ENCODE assay signal across 8 cellular contexts in the genomic region with DNA sequence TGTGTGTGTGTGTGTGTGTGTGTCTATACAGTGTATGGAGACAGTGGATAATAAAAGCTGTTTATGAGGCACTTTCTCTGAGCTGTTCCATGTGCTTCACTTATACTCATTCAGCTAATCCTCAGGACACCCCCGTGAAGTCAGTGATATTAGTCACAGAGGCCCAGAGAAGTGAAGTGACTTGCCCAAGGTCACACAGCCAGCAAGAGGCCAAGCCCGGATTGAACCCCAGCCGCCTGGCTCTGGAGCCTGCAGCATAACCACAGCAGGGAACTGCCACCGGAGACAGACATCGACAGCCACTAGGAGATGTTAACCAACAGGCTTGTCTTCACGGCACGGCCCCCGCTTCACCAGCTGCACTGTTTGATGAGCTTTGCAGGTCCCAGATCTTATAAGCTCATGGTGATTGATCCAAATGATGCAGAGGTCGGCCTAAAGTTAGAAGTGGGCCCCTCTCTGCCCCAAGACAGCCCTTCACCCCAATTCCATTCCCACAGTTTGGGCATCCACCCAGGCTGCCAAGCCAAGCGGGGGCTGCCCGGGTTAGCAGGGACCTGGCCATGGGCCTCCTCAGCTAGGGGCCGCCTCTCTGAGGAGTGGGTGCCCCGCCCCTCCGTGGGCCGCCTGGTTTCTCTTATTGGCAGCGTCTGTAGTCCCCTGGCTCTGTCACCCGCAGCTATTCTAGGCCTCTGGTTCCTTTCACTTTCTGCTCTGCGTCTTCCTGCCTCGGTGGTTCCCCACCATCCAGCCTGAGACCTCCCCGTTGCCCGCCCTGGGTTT.
A peak's percentile ranks its signal among the peaks of the same experiment; 100 is the strongest.
DNase-seq lines count a peak whose midpoint lies in the region; ATAC-seq lines count a peak whose summit lies in the region.

No MANE protein-coding gene starts in this region.

- peak; percentile 61 for DNase-seq in activated CD4-positive, CD25-positive, alpha-beta regulatory T cell treated with anti-CD3 and anti-CD28 coated beads, Interleukin-2, amount 50 U/mL, for 16 hours (ENCODE audit: low read depth, low spot score)
- peak; percentile 66 for DNase-seq in effector CD8-positive, alpha-beta T cell (lab: John Stamatoyannopoulos, UW)
- peak; percentile 89 for DNase-seq in stimulated activated CD4-positive, alpha-beta T cell treated with anti-CD3 and anti-CD28 coated beads, Interleukin-4, amount 100 ng/mL, for 1 hour
- DNase-seq in hepatic stellate cell (ENCODE audit: low spot score) = no peak
- no peak for DNase-seq in cerebellar nuclear complex (lab: John Stamatoyannopoulos, UW)
- no peak for DNase-seq in COR-L47 (lab: John Stamatoyannopoulos, UW)

- ATAC-seq in GM18907 (IDR thresholded peaks at IDR 0.05; ENCODE audit: unreplicated experiment) = peak; percentile 86
- ATAC-seq in HG03097 (IDR thresholded peaks at IDR 0.05; ENCODE audit: low FRiP score, unreplicated experiment) = peak; percentile 86

Comparison
In these comparisons a context has a peak if more than half of its experiments do, and no peak if none do; other contexts are left out.
1. DNase-seq: peak in activated CD4-positive, CD25-positive, alpha-beta regulatory T cell treated with anti-CD3 and anti-CD28 coated beads, Interleukin-2, amount 50 U/mL, for 16 hours (single experiment), effector CD8-positive, alpha-beta T cell (single experiment) and stimulated activated CD4-positive, alpha-beta T cell treated with anti-CD3 and anti-CD28 coated beads, Interleukin-4, amount 100 ng/mL, for 1 hour (single experiment); none in hepatic stellate cell (single experiment), cerebellar nuclear complex (0 of 2) and COR-L47 (single experiment).